Comparison of ENCODE assay signal across 3 cellular contexts in the genomic region with DNA sequence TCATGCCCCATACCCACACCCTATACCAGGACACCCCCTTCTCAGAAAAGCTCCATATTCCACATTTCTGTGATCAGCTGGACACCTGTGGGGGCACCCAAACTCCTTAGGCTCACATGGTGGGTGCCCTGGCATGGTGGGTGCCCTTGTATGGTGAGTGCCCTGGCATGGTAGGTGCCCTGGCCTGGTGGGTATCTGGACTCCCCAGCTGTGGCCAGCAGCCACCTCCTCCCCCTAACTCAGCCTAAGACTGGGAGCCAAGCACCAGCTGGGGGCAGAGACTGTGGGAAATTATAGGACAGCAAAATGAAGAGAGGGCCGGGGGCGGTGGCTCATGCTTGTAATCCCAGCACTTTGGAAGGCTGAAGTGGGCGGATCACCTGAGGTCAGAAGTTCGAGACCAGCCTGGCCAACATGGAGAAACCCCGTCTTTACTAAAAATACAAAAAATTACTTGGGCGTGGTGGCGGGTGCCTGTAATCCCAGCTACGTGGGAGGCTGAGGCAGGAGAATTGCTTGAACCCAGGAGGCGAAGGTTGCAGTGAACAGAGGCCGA. TPM values are rescaled to one million over a fixed set of nuclear protein-coding genes. Genes with fewer than 3 reads are reported as not detected.
"Had no signal": no experiment of that assay in that cellular context is flagged by ENCODE, and none has a peak within 500 bp of the region (broad histone marks: within the 10 kb centered on the region; RNA-seq: fewer than 3 reads in every experiment).

No MANE protein-coding gene starts in this region.

RNA-seq across cellular contexts. Expression of gene SERPINF2, which starts 33.8 kb away (rescaled TPM):
- total RNA-seq: frontal cortex, temporal lobe had no signal

RNA-seq across cellular contexts. Expression of gene SERPINF1, which starts 53.0 kb away (rescaled TPM):
- total RNA-seq: T-helper 1 cell treated with Interleukin-12 subunit alpha and Interleukin-12 subunit beta and Interleukin-4 antibody, amounts not matched to agents 30 ng/mL and 1 ng/mL, for 36 hours had no signal
